2 cellular contexts compared by ENCODE assay signal in genomic region chr16:791131-791530, GRCh38.
A peak's percentile ranks its signal among the peaks of the same experiment; 100 is the strongest.
TF ChIP-seq lines count a peak whose summit lies in the region.

No MANE protein-coding gene starts in this region.

TF ChIP-seq in K562, 482 proteins besides CTCF, POLR2A, EP300 and RAD21:
- TF ChIP-seq RBFOX2 (IDR thresholded peaks at IDR 0.05; ENCODE audit: low read depth, low read length) (peak; percentile 20; the same call in 1 of the 2 replicates), STAT5B (CRISPR knock-in tag; IDR thresholded peaks at IDR 0.05) (no peak)
TF ChIP-seq in K562: peak in this region for 1.

TF ChIP-seq in SK-N-SH, 30 proteins besides CTCF, POLR2A, EP300 and RAD21:
- TF ChIP-seq MAX (IDR thresholded peaks at IDR 0.05; ENCODE audit: low read depth): no peak
- no peak for TF ChIP-seq SIN3A (IDR thresholded peaks at IDR 0.05; ENCODE audit: borderline replicate concordance, low read depth, low read length)
- no peak for TF ChIP-seq SMC3 (IDR thresholded peaks at IDR 0.05; ENCODE audit: low read depth, low read length)
- no peak for TF ChIP-seq IRF3 (IDR thresholded peaks at IDR 0.05; ENCODE audit: low read depth, low read length)
- no peak for TF ChIP-seq RFX5 (IDR thresholded peaks at IDR 0.05; ENCODE audit: low read length)
- TF ChIP-seq MXI1 (IDR thresholded peaks at IDR 0.05; ENCODE audit: low read depth, low read length): no peak
- TF ChIP-seq GABPA (IDR thresholded peaks at IDR 0.05; ENCODE audit: low read depth): no peak
- no peak for TF ChIP-seq TAF1 (IDR thresholded peaks at IDR 0.05; ENCODE audit: borderline replicate concordance, low read depth, low read length)
- TF ChIP-seq FOXM1 (IDR thresholded peaks at IDR 0.05; ENCODE audit: low read depth): no peak
- no peak for TF ChIP-seq USF1 (IDR thresholded peaks at IDR 0.05; ENCODE audit: borderline replicate concordance, low read depth)
- no peak for TF ChIP-seq CHD2 (IDR thresholded peaks at IDR 0.05; ENCODE audit: low read length, partially characterized antibody)
- TF ChIP-seq GATA2 (CRISPR knock-in tag; IDR thresholded peaks at IDR 0.05): no peak
- no peak for TF ChIP-seq YY1 (IDR thresholded peaks at IDR 0.05; ENCODE audit: low read depth)
- no peak for TF ChIP-seq POLR2AphosphoS5 (IDR thresholded peaks at IDR 0.05; ENCODE audit: low read depth, low read length)
- TF ChIP-seq NRF1 (IDR thresholded peaks at IDR 0.05; ENCODE audit: low read depth, low read length): no peak
- no peak for TF ChIP-seq TCF12 (IDR thresholded peaks at IDR 0.05)
- no peak for TF ChIP-seq NFIC (IDR thresholded peaks at IDR 0.05; ENCODE audit: borderline replicate concordance)
- no peak for TF ChIP-seq ELF1 (IDR thresholded peaks at IDR 0.05)
- no peak for TF ChIP-seq TEAD4 (IDR thresholded peaks at IDR 0.05; ENCODE audit: borderline replicate concordance, insufficient read depth)
- no peak for TF ChIP-seq FOXJ3 (CRISPR knock-in tag; IDR thresholded peaks at IDR 0.05)
TF ChIP-seq in SK-N-SH: peak in this region for 0.
